Comparison of ENCODE assay signal across 23 cellular contexts in genomic region chr7:117045927-117046710, GRCh38.
A peak's percentile ranks its signal among the peaks of the same experiment; 100 is the strongest.
DNase-seq lines count a peak whose midpoint lies in the region; ATAC-seq and TF ChIP-seq lines count a peak whose summit lies in the region.
"Had no signal": no experiment of that assay in that cellular context is flagged by ENCODE, and none has a peak within 500 bp of the region (broad histone marks: within the 10 kb centered on the region; RNA-seq: fewer than 3 reads in every experiment).

No MANE protein-coding gene starts in this region.

- no peaks in the 10 kb centered on the region for H3K9me3 Mint-ChIP-seq in osteocyte (ENCODE audit: unreplicated experiment)
- H3K9me3 Mint-ChIP-seq in activated T-cell treated with anti-CD3 and anti-CD28 coated beads, Interleukin-2, amount 50 U/mL, for 24 hours, result no peaks in the 10 kb centered on the region
- H3K9me3 Mint-ChIP-seq: HFFc6, T-cell had no signal

- no peak for ATAC-seq in GM21526 (IDR thresholded peaks at IDR 0.05; ENCODE audit: low FRiP score, unreplicated experiment)
- ATAC-seq: HepG2, T-cell had no signal

- peaks cover 70% of the 10 kb centered on the region for H3K4me1 Mint-ChIP-seq in osteocyte (ENCODE audit: unreplicated experiment)
- H3K4me1 Mint-ChIP-seq in activated T-cell treated with anti-CD3 and anti-CD28 coated beads, Interleukin-2, amount 50 U/mL, for 24 hours (ENCODE audit: low read depth), result peaks cover 30% of the 10 kb centered on the region
- H3K4me1 Mint-ChIP-seq: H9 had no signal

- peak; percentile 36 for DNase-seq in Ammon's horn (ENCODE audit: low spot score)
- DNase-seq in NCI-H69 (lab: John Stamatoyannopoulos, UW), result peak; percentile 61
- DNase-seq in cerebellar cortex (ENCODE audit: low spot score), result peak; percentile 75
- no peak for DNase-seq in osteocyte (ENCODE audit: extremely low spot score, unreplicated experiment)
- DNase-seq in activated T-cell treated with anti-CD3 and anti-CD28 coated beads, Interleukin-2, amount 50 U/mL, for 24 hours, result no peak
- DNase-seq in NCI-H1436 (lab: John Stamatoyannopoulos, UW), result no peak
- DNase-seq: DND-41, H9, HFFc6, KG1, NCI-H1092, NCI-H1436 treated with DMSO at 0.1 percent for 48 hours, NCI-H1930, NCI-H2227 treated with DMSO at 0.1 percent for 48 hours, NCI-H510A, NCI-H748 treated with DMSO at 0.1 percent for 48 hours, Peyer's patch, SJCRH30, T-cell had no signal

- H3K27ac Mint-ChIP-seq in osteocyte (ENCODE audit: unreplicated experiment), result peak overlapping the region; percentile 37
- H3K27ac Mint-ChIP-seq in activated T-cell treated with anti-CD3 and anti-CD28 coated beads, Interleukin-2, amount 50 U/mL, for 24 hours, result no peak overlapping the region
- H3K27ac Mint-ChIP-seq: B cell, HFFc6, T-cell had no signal

- H3K4me3 Mint-ChIP-seq in osteocyte (ENCODE audit: unreplicated experiment), result no peak overlapping the region
- H3K4me3 Mint-ChIP-seq in activated T-cell treated with anti-CD3 and anti-CD28 coated beads, Interleukin-2, amount 50 U/mL, for 24 hours, result no peak overlapping the region
- H3K4me3 Mint-ChIP-seq: B cell, CD14-positive monocyte, H9, HFFc6, T-cell had no signal

- H3K36me3 Mint-ChIP-seq in osteocyte (ENCODE audit: unreplicated experiment), result peaks cover 26% of the 10 kb centered on the region
- no peaks in the 10 kb centered on the region for H3K36me3 Mint-ChIP-seq in activated T-cell treated with anti-CD3 and anti-CD28 coated beads, Interleukin-2, amount 50 U/mL, for 24 hours (ENCODE audit: low read depth)
- H3K36me3 Mint-ChIP-seq: CD14-positive monocyte, T-cell had no signal

- H3K27me3 Mint-ChIP-seq in osteocyte (ENCODE audit: unreplicated experiment), result no peaks in the 10 kb centered on the region
- H3K27me3 Mint-ChIP-seq in activated T-cell treated with anti-CD3 and anti-CD28 coated beads, Interleukin-2, amount 50 U/mL, for 24 hours, result no peaks in the 10 kb centered on the region
- H3K27me3 Mint-ChIP-seq: B cell, T-cell had no signal

- no peak for TF ChIP-seq CTCF in osteocyte (IDR thresholded peaks at IDR 0.05)

Comparison
In these comparisons a context has a peak if more than half of its experiments do, and no peak if none do; other contexts are left out.
1. DNase-seq: peak in Ammon's horn (single experiment), NCI-H69 (single experiment) and cerebellar cortex (single experiment); none in osteocyte (single experiment), activated T-cell treated with anti-CD3 and anti-CD28 coated beads, Interleukin-2, amount 50 U/mL, for 24 hours (single experiment) and NCI-H1436 (single experiment).